23 cellular contexts compared by ENCODE assay signal in the genomic region with DNA sequence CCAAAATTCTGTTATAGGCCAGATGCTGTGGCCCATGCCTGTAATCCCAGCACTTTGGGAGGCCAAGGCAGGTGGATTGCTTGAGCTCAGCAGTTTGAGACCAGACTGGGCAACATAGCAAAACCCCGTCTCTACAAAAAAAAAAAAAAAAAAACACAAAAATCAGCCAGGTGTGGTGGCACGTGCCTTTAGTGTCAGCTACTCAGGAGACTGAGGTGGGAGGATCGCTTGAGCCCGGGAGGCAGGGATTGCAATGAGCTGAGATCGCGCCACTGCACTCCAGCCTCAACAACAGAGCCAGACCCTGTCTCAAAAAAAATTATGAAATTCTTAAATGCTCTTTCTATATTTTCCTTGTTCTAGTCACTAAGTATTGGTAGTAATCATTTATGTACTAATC.
"Had no signal": no experiment of that assay in that cellular context is flagged by ENCODE, and none has a peak within 500 bp of the region (broad histone marks: within the 10 kb centered on the region; RNA-seq: fewer than 3 reads in every experiment).

No MANE protein-coding gene starts in this region.

- H3K4me3 Mint-ChIP-seq: stimulated activated naive B cell treated with anti-CD40 and anti-IgM and Interleukin-4, amounts not matched to agents 10 μg/mL and 1 μg/mL and 100 μg/mL, for 72 hours; stimulated activated naive CD8-positive, alpha-beta T cell treated with anti-CD3 and anti-CD28 coated beads, Interleukin-15, amount 100 ng/mL, for 72 hours had no signal

- H3K4me1 ChIP-seq: right lobe of liver, uterus had no signal

- H3K27ac ChIP-seq: coronary artery, heart right ventricle, neutrophil, psoas muscle, right lobe of liver, spleen, thoracic aorta, uterus had no signal

- H3K27me3 ChIP-seq: heart right ventricle, neutrophil, right lobe of liver, spleen, uterus had no signal

- H3K9me3 ChIP-seq: heart right ventricle, neutrophil, psoas muscle, right lobe of liver, spleen, thoracic aorta, uterus had no signal

- H3K27ac Mint-ChIP-seq: stimulated activated naive B cell treated with anti-CD40 and anti-IgM and Interleukin-4, amounts not matched to agents 10 μg/mL and 1 μg/mL and 100 μg/mL, for 72 hours; stimulated activated naive CD8-positive, alpha-beta T cell treated with anti-CD3 and anti-CD28 coated beads, Interleukin-15, amount 100 ng/mL, for 72 hours had no signal

- H3K27me3 Mint-ChIP-seq: stimulated activated naive CD8-positive, alpha-beta T cell treated with anti-CD3 and anti-CD28 coated beads, Interleukin-15, amount 100 ng/mL, for 72 hours had no signal

- ATAC-seq: esophagus mucosa; heart right ventricle; left ventricle myocardium superior; psoas muscle; right lobe of liver; stimulated activated naive B cell treated with anti-CD40 and anti-IgM and Interleukin-4, amounts not matched to agents 10 μg/mL and 1 μg/mL and 100 μg/mL, for 72 hours; stimulated activated naive CD8-positive, alpha-beta T cell treated with anti-CD3 and anti-CD28 coated beads, Interleukin-15, amount 100 ng/mL, for 72 hours had no signal

- H3K9me3 Mint-ChIP-seq: stimulated activated naive B cell treated with anti-CD40 and anti-IgM and Interleukin-4, amounts not matched to agents 10 μg/mL and 1 μg/mL and 100 μg/mL, for 72 hours; stimulated activated naive CD8-positive, alpha-beta T cell treated with anti-CD3 and anti-CD28 coated beads, Interleukin-15, amount 100 ng/mL, for 72 hours had no signal

- DNase-seq: effector CD4-positive, alpha-beta T cell; heart right ventricle; hypothalamus; left ventricle myocardium superior; mesenchymal stem cell; midbrain; psoas muscle; retina; spleen; stimulated activated CD4-positive, alpha-beta T cell treated with anti-CD3 and anti-CD28 coated beads, Interleukin-15, amount 100 ng/mL, for 24 hours; stimulated activated CD4-positive, alpha-beta T cell treated with anti-CD3 and anti-CD28 coated beads, Interleukin-1b, Interleukin-23, amount 100 ng/mL, for 48 hours; stimulated activated CD4-positive, alpha-beta T cell treated with anti-CD3 and anti-CD28 coated beads, Interleukin-4, amount 100 ng/mL, for 24 hours; stimulated activated naive B cell treated with anti-CD40 and anti-IgM and Interleukin-4, amounts not matched to agents 10 μg/mL and 1 μg/mL and 100 μg/mL, for 72 hours; substantia nigra; trophoblast cell; uterus had no signal

- H3K36me3 ChIP-seq: heart right ventricle, right lobe of liver, thoracic aorta, uterus had no signal

- H3K4me3 ChIP-seq: coronary artery, heart right ventricle, lung, psoas muscle, right lobe of liver, spleen, thoracic aorta, uterus had no signal
